9 cellular contexts compared by ENCODE assay signal in genomic region chr17:42769964-42770363, GRCh38. TPM values are rescaled to one million over a fixed set of nuclear protein-coding genes. Genes with fewer than 3 reads are reported as not detected.
"Had no signal": no experiment of that assay in that cellular context is flagged by ENCODE, and none has a peak within 500 bp of the region (broad histone marks: within the 10 kb centered on the region; RNA-seq: fewer than 3 reads in every experiment).

No MANE protein-coding gene starts in this region.

RNA-seq across cellular contexts. Expression of gene RAMP2, which starts 8.9 kb away (rescaled TPM):
- total RNA-seq: OCI-LY7, PC-3, PC-9, SJCRH30, SJSA1, SK-MEL-5, T-cell had no signal

RNA-seq across cellular contexts. Expression of gene WNK4, which starts 10.4 kb away (rescaled TPM):
- total RNA-seq: Right ventricle myocardium inferior, Right ventricle myocardium superior, SJSA1 had no signal
